Comparison of ENCODE assay signal across 8 cellular contexts in genomic region chr13:78657699-78658629, GRCh38. TPM values are rescaled to one million over a fixed set of nuclear protein-coding genes. Genes with fewer than 3 reads are reported as not detected.
A peak's percentile ranks its signal among the peaks of the same experiment; 100 is the strongest.
DNase-seq lines count a peak whose midpoint lies in the region; ATAC-seq, FAIRE-seq and TF ChIP-seq lines count a peak whose summit lies in the region.

No MANE protein-coding gene starts in this region.

- peak overlapping the region; percentile 100 for H3K4me3 ChIP-seq in CD8-positive, alpha-beta T cell (ENCODE audit: low read depth, low read length)
- peak overlapping the region; percentile 83 to 91 for H3K4me3 ChIP-seq in right atrium auricular region
- H3K4me3 ChIP-seq in skeletal muscle cell (ENCODE audit: low read depth, low read length) = peak overlapping the region; percentile 91

- intact Hi-C loops in CD8-positive, alpha-beta T cell (cut with DNase I, micrococcal nuclease) = loop anchor here (2.0 to 10.0 kb wide), 7 partner anchors 51 to 1666 kb away; partner anchors contain the start of genes CLN5 (in 1 of the 2), MYCBP2 (in 1 of the 2) and SLAIN1 (in 1 of the 2)
- intact Hi-C loops in activated CD4-positive, alpha-beta memory T cell treated with anti-CD3 and anti-CD28 coated beads for 36 hours (cut with micrococcal nuclease) = loop anchor here (2.0 to 5.0 kb wide), 5 partner anchors 51 to 1367 kb away; no protein-coding TSS in a partner anchor

- DNase-seq in CD8-positive, alpha-beta T cell = no peak
- peak; percentile 2 for DNase-seq in HTR-8/SVneo (ENCODE audit: insufficient read length, low spot score)
- DNase-seq in activated CD4-positive, alpha-beta memory T cell treated with anti-CD3 and anti-CD28 coated beads for 36 hours = no peak
- no peak for DNase-seq in right atrium auricular region (ENCODE audit: low spot score)
- no peak for DNase-seq in skeletal muscle cell (ENCODE audit: low read depth)
- DNase-seq in glomerular visceral epithelial cell (ENCODE audit: extremely low spot score) = no peak

- peaks cover 23% of the 10 kb centered on the region for H3K36me3 Mint-ChIP-seq in CD8-positive, alpha-beta T cell
- peaks cover 11% of the 10 kb centered on the region for H3K36me3 Mint-ChIP-seq in activated CD4-positive, alpha-beta memory T cell treated with anti-CD3 and anti-CD28 coated beads for 36 hours

- no peaks in the 10 kb centered on the region for H3K9me3 ChIP-seq in CD8-positive, alpha-beta T cell (ENCODE audit: low read length)
- no peaks in the 10 kb centered on the region for H3K9me3 ChIP-seq in right atrium auricular region

- no peak for ATAC-seq in CD8-positive, alpha-beta T cell
- ATAC-seq in GM19463 (IDR thresholded peaks at IDR 0.05; ENCODE audit: unreplicated experiment) (peak; percentile 23), GM19328 (IDR thresholded peaks at IDR 0.05; ENCODE audit: unreplicated experiment) (no peak)

- no peak for TF ChIP-seq CTCF in CD8-positive, alpha-beta T cell (IDR thresholded peaks at IDR 0.05)
- no peak for TF ChIP-seq CTCF in right atrium auricular region (IDR thresholded peaks at IDR 0.05)

- no peaks in the 10 kb centered on the region for H3K27me3 ChIP-seq in CD8-positive, alpha-beta T cell (ENCODE audit: insufficient read depth, low read length)
- no peaks in the 10 kb centered on the region for H3K27me3 ChIP-seq in right atrium auricular region

- H3K27ac Mint-ChIP-seq in CD8-positive, alpha-beta T cell = peak overlapping the region; percentile 95
- H3K27ac Mint-ChIP-seq in activated CD4-positive, alpha-beta memory T cell treated with anti-CD3 and anti-CD28 coated beads for 36 hours = peak overlapping the region; percentile 91

- no peak for FAIRE-seq in HTR-8/SVneo (lab: Jason Lieb, UNC)

- POLR2A ChIA-PET in CD8-positive, alpha-beta T cell (lab: Charles Lee) = no interaction called here
- POLR2A ChIA-PET in activated CD4-positive, alpha-beta memory T cell treated with anti-CD3 and anti-CD28 coated beads for 36 hours (lab: Charles Lee) = no interaction called here

- H3K4me3 Mint-ChIP-seq in CD8-positive, alpha-beta T cell = peak overlapping the region; percentile 98
- H3K4me3 Mint-ChIP-seq in activated CD4-positive, alpha-beta memory T cell treated with anti-CD3 and anti-CD28 coated beads for 36 hours = peak overlapping the region; percentile 97

- H3K36me3 ChIP-seq in CD8-positive, alpha-beta T cell (ENCODE audit: insufficient read depth, low read length) = no peaks in the 10 kb centered on the region
- H3K36me3 ChIP-seq in right atrium auricular region = no peaks in the 10 kb centered on the region

- H3K27me3 Mint-ChIP-seq in CD8-positive, alpha-beta T cell (ENCODE audit: low read depth) = no peaks in the 10 kb centered on the region
- H3K27me3 Mint-ChIP-seq in activated CD4-positive, alpha-beta memory T cell treated with anti-CD3 and anti-CD28 coated beads for 36 hours = no peaks in the 10 kb centered on the region

- CTCF ChIA-PET in CD8-positive, alpha-beta T cell (lab: Charles Lee) = interaction anchor here (0.7 kb wide), 1 partner anchor 15 kb away, joined by 3 read pairs; no protein-coding TSS in a partner anchor
- CTCF ChIA-PET in activated CD4-positive, alpha-beta memory T cell treated with anti-CD3 and anti-CD28 coated beads for 36 hours (lab: Charles Lee) = no interaction called here

- peaks cover 7% of the 10 kb centered on the region for H3K4me1 ChIP-seq in CD8-positive, alpha-beta T cell (ENCODE audit: insufficient read depth, low read length)
- H3K4me1 ChIP-seq in right atrium auricular region = peaks cover 0 to 23% of the 10 kb centered on the region in 2 donors

- peak overlapping the region; percentile 70 for H3K27ac ChIP-seq in CD8-positive, alpha-beta T cell (ENCODE audit: low read depth, low read length)
- H3K27ac ChIP-seq in right atrium auricular region = peak overlapping the region; percentile 69 to 78

- H3K4me1 Mint-ChIP-seq in CD8-positive, alpha-beta T cell (ENCODE audit: low read depth) = peaks cover 48% of the 10 kb centered on the region
- H3K4me1 Mint-ChIP-seq in activated CD4-positive, alpha-beta memory T cell treated with anti-CD3 and anti-CD28 coated beads for 36 hours (ENCODE audit: low read depth) = peaks cover 29% of the 10 kb centered on the region

- no peaks in the 10 kb centered on the region for H3K9me3 Mint-ChIP-seq in CD8-positive, alpha-beta T cell
- H3K9me3 Mint-ChIP-seq in activated CD4-positive, alpha-beta memory T cell treated with anti-CD3 and anti-CD28 coated beads for 36 hours = no peaks in the 10 kb centered on the region

RNA-seq across cellular contexts. Expression of gene OBI1, which starts 1.0 kb away (rescaled TPM):
- total RNA-seq in CD8-positive, alpha-beta T cell = 1 to 10 TPM; 3.5 to 4.0 TPM
- 10 to 100 TPM; 17.6 TPM for total RNA-seq in activated CD4-positive, alpha-beta memory T cell treated with anti-CD3 and anti-CD28 coated beads for 36 hours
- 1 to 10 TPM; 6.1 to 7.3 TPM for total RNA-seq in right atrium auricular region

RNA-seq across cellular contexts. Expression of gene POU4F1, which starts 54.6 kb away (rescaled TPM):
- total RNA-seq in CD8-positive, alpha-beta T cell = under 1 TPM; 0.05 to 0.08 TPM
- under 1 TPM; 0.07 to 0.17 TPM for total RNA-seq in activated CD4-positive, alpha-beta memory T cell treated with anti-CD3 and anti-CD28 coated beads for 36 hours
- not detected for total RNA-seq in right atrium auricular region
